8 cellular contexts compared by ENCODE assay signal in genomic region chr12:52741378-52742195, GRCh38. TPM values are rescaled to one million over a fixed set of nuclear protein-coding genes. Genes with fewer than 3 reads are reported as not detected.
DNase-seq lines count a peak whose midpoint lies in the region; ATAC-seq and TF ChIP-seq lines count a peak whose summit lies in the region.

No MANE protein-coding gene starts in this region.

- ATAC-seq in foreskin keratinocyte (peak; percentile 35), HG03097 (IDR thresholded peaks at IDR 0.05; ENCODE audit: low FRiP score, unreplicated experiment) (no peak), GM19035 (IDR thresholded peaks at IDR 0.05; ENCODE audit: unreplicated experiment) (no peak)

- H3K27ac ChIP-seq in foreskin keratinocyte, result no peak overlapping the region

- DNase-seq in EH (ENCODE audit: low read depth) (peak; percentile 67), NB4 (ENCODE audit: low read depth) (peak; percentile 69), foreskin keratinocyte (peak; percentile 20 to 48), KG1 (lab: John Stamatoyannopoulos, UW) (no peak)
- DNase-seq in activated CD8-positive, alpha-beta memory T cell treated with anti-CD3 and anti-CD28 coated beads, Interleukin-2, amount 50 U/mL, for 48 hours, result peak; percentile 84
- DNase-seq in stimulated activated CD4-positive, alpha-beta T cell treated with anti-CD3 and anti-CD28 coated beads, Interleukin-12 subunit alpha, Interleukin-12 subunit beta, amount 100 ng/mL, for 4 hours, result peak; percentile 60

- no peaks in the 10 kb centered on the region for H3K4me1 ChIP-seq in foreskin keratinocyte

- no peak overlapping the region for H3K4me3 ChIP-seq in NB4 (ENCODE audit: low read depth, low read length)

- TF ChIP-seq CTCF in NB4 (IDR thresholded peaks at IDR 0.05; ENCODE audit: low read depth, low read length) (no peak), foreskin keratinocyte (conservative IDR thresholded peaks at IDR 0.05) (no peak)

- no peak for TF ChIP-seq POLR2A in NB4 (IDR thresholded peaks at IDR 0.05; ENCODE audit: extremely low read depth, insufficient read length)

- H3K27me3 ChIP-seq in foreskin keratinocyte, result peaks cover 12% of the 10 kb centered on the region

RNA-seq across cellular contexts. Expression of gene KRT76, which starts 35.6 kb away (rescaled TPM):
- 0.48 TPM in 1 of 2 replicates, not detected in the other for total RNA-seq in foreskin keratinocyte
- polyA plus RNA-seq in foreskin keratinocyte, result 0.74 TPM in 1 of 2 replicates, not detected in the other

RNA-seq across cellular contexts. Expression of gene KRT77, which starts 38.3 kb away (rescaled TPM):
- 0.03 TPM in 1 of 2 replicates, not detected in the other for total RNA-seq in foreskin keratinocyte
- 0.01 TPM in 1 of 2 replicates, not detected in the other for polyA plus RNA-seq in foreskin keratinocyte

RNA-seq across cellular contexts. Expression of gene KRT3, which starts 54.3 kb away (rescaled TPM):
- not detected in 2 replicates for total RNA-seq in foreskin keratinocyte
- polyA plus RNA-seq in foreskin keratinocyte, result not detected in 2 replicates
